In the genomic region with DNA sequence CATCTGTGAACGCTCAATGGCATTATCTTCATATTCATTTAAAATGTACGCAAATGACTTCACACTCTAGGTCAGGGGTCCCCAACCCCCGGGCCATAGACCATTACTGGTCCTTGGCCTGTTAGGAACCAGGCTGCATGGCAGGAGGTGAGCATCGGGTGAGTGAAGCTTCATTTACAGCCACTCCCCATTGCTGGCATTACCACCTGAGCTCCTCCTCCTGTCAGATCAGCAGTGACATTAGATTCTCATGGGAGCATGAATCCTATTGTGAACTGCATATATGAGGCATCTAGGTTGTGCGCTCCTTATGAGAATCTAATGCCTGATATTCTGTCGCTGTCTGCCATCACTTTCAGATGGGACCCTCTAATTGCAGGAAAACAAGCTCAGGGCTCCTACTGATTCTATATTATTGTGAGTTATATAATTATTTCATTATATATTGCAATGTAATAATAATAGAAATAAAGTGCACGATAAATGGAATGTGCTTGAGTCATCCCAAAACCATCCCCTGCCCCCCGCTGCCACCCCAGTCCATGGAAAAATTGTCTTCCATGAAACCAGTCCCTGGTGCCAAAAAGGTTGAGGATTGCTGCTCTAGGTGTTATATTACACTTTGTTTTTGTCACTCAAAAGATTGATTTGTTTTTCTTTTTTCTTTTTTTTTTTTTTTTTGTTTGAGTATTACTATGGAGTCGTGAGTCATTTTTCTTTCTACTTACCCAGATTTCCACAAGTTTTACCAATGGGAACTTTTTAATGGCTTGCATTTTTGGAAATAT, we compare ENCODE assay signal across 27 cellular contexts.
"Had no signal": no experiment of that assay in that cellular context is flagged by ENCODE, and none has a peak within 500 bp of the region (broad histone marks: within the 10 kb centered on the region; RNA-seq: fewer than 3 reads in every experiment).

No MANE protein-coding gene starts in this region.

- H3K9me3 ChIP-seq: left lung, lower lobe of right lung, mucosa of descending colon, ovary, prostate gland, sigmoid colon, stomach, thyroid gland, upper lobe of left lung, vagina had no signal

- H3K4me3 ChIP-seq: left lung, lower lobe of right lung, mucosa of descending colon, ovary, prostate gland, sigmoid colon, smooth muscle cell, stomach, thyroid gland, upper lobe of left lung, vagina had no signal

- DNase-seq: activated CD4-positive, alpha-beta T cell treated with anti-CD3 and anti-CD28 coated beads for 48 hours; activated CD4-positive, alpha-beta T cell treated with anti-CD3 and anti-CD28 coated beads, Interleukin-2, amount 50 U/mL, for 48 hours; activated CD8-positive, alpha-beta memory T cell treated with anti-CD3 and anti-CD28 coated beads, Interleukin-2, amount 50 U/mL, for 48 hours; activated T-cell treated with anti-CD3 and anti-CD28 coated beads, Interleukin-2, amount 50 U/mL, for 24 hours; anterior cingulate cortex; dermis blood vessel endothelial cell; effector CD4-positive, alpha-beta T cell; left lung; lower lobe of right lung; mucosa of descending colon; ovary; retina; sigmoid colon; stimulated activated CD4-positive, alpha-beta T cell treated with anti-CD3 and anti-CD28 coated beads, Interleukin-1b, Interleukin-23, amount 100 ng/mL, for 48 hours; stimulated activated CD4-positive, alpha-beta T cell treated with anti-CD3 and anti-CD28 coated beads, Interleukin-4, amount 100 ng/mL, for 4 hours; stimulated activated CD8-positive, alpha-beta memory T cell treated with anti-CD3 and anti-CD28 coated beads, Interleukin-4, amount 100 ng/mL, for 48 hours; stimulated activated naive B cell treated with anti-CD40 and anti-IgM and Interleukin-4, amounts not matched to agents 10 μg/mL and 1 μg/mL and 100 μg/mL, for 72 hours; stomach; thyroid gland; upper lobe of left lung had no signal

- H3K27ac Mint-ChIP-seq: activated T-cell treated with anti-CD3 and anti-CD28 coated beads, Interleukin-2, amount 50 U/mL, for 24 hours; activated T-helper 17 cell treated with anti-CD3 and anti-CD28 coated beads, Interleukin-2, amount 50 U/mL, for 72 hours; nephron; stimulated activated naive B cell treated with anti-CD40 and anti-IgM and Interleukin-4, amounts not matched to agents 10 μg/mL and 1 μg/mL and 100 μg/mL, for 72 hours had no signal

- H3K4me1 ChIP-seq: lower lobe of right lung, prostate gland, sigmoid colon, thyroid gland, upper lobe of left lung, vagina had no signal

- H3K4me3 Mint-ChIP-seq: activated naive CD8-positive, alpha-beta T cell; activated T-cell treated with anti-CD3 and anti-CD28 coated beads, Interleukin-2, amount 50 U/mL, for 24 hours; activated T-helper 17 cell treated with anti-CD3 and anti-CD28 coated beads, Interleukin-2, amount 50 U/mL, for 72 hours; nephron; stimulated activated naive B cell treated with anti-CD40 and anti-IgM and Interleukin-4, amounts not matched to agents 10 μg/mL and 1 μg/mL and 100 μg/mL, for 72 hours had no signal

- H3K4me1 Mint-ChIP-seq: activated T-helper 17 cell treated with anti-CD3 and anti-CD28 coated beads, Interleukin-2, amount 50 U/mL, for 72 hours; stimulated activated naive B cell treated with anti-CD40 and anti-IgM and Interleukin-4, amounts not matched to agents 10 μg/mL and 1 μg/mL and 100 μg/mL, for 72 hours had no signal

- H3K27me3 ChIP-seq: left lung, ovary, sigmoid colon, stomach, thyroid gland, upper lobe of left lung, vagina had no signal

- H3K27me3 Mint-ChIP-seq: activated naive CD8-positive, alpha-beta T cell; activated T-cell treated with anti-CD3 and anti-CD28 coated beads, Interleukin-2, amount 50 U/mL, for 24 hours; activated T-helper 17 cell treated with anti-CD3 and anti-CD28 coated beads, Interleukin-2, amount 50 U/mL, for 72 hours; stimulated activated naive B cell treated with anti-CD40 and anti-IgM and Interleukin-4, amounts not matched to agents 10 μg/mL and 1 μg/mL and 100 μg/mL, for 72 hours had no signal

- H3K36me3 ChIP-seq: ovary, prostate gland, sigmoid colon had no signal

- ATAC-seq: activated T-helper 17 cell treated with anti-CD3 and anti-CD28 coated beads, Interleukin-2, amount 50 U/mL, for 72 hours; left lung; lower lobe of right lung; mucosa of descending colon; stimulated activated naive B cell treated with anti-CD40 and anti-IgM and Interleukin-4, amounts not matched to agents 10 μg/mL and 1 μg/mL and 100 μg/mL, for 72 hours had no signal

- H3K9me3 Mint-ChIP-seq: activated T-cell treated with anti-CD3 and anti-CD28 coated beads, Interleukin-2, amount 50 U/mL, for 24 hours; activated T-helper 17 cell treated with anti-CD3 and anti-CD28 coated beads, Interleukin-2, amount 50 U/mL, for 72 hours; nephron; stimulated activated naive B cell treated with anti-CD40 and anti-IgM and Interleukin-4, amounts not matched to agents 10 μg/mL and 1 μg/mL and 100 μg/mL, for 72 hours had no signal

- H3K27ac ChIP-seq: epithelial cell of prostate, lower lobe of right lung, ovary, prostate gland, sigmoid colon, stomach, thyroid gland, upper lobe of left lung, vagina had no signal
